Comparison of ENCODE assay signal across 9 cellular contexts in the genomic region with DNA sequence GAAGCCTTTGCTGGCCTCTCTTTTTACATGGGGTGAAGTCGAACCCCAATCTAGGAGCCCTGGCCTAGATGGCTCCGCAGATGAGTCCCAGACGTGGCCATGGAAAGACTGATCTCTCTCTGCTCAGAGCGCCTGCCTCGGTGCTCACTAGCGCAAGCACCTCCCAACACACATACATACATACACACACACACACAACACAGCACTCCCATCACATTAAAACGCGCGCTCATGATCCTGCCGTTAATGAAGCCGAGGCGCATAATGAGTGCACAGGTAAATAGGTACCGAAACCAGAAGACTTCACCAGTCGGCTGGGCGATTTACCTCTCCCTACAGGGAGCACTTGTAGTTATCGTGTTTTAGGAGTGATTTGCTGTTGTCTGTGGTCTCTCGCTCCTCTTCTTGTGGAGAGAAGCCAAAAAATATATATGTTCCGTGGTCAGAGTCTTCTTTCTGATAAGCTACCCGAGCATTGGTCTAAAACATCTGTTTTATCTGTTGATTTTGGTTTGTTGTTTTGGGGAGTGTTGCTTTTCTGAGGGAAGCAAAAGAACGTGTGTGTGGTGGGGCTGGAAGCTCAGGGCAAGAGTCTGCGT.
A peak's percentile ranks its signal among the peaks of the same experiment; 100 is the strongest.
DNase-seq lines count a peak whose midpoint lies in the region; ATAC-seq, FAIRE-seq and TF ChIP-seq lines count a peak whose summit lies in the region.
"Had no signal": no experiment of that assay in that cellular context is flagged by ENCODE, and none has a peak within 500 bp of the region (broad histone marks: within the 10 kb centered on the region; RNA-seq: fewer than 3 reads in every experiment).

No MANE protein-coding gene starts in this region.

- no peak overlapping the region for H3K27ac Mint-ChIP-seq in CD8-positive, alpha-beta T cell
- H3K27ac Mint-ChIP-seq in activated CD8-positive, alpha-beta T cell treated with anti-CD3 and anti-CD28 coated beads, Interleukin-2, amount 10 ng/mL, durations not matched to agents 7 days and 5 days, result peak overlapping the region; percentile 78
- H3K27ac Mint-ChIP-seq in immature natural killer cell, result peak overlapping the region in 4 of 6 donors; percentile 18 to 78 (median 44)

- H3K9me3 ChIP-seq in CD8-positive, alpha-beta T cell (ENCODE audit: low read length), result no peaks in the 10 kb centered on the region
- H3K9me3 ChIP-seq in stomach smooth muscle (ENCODE audit: control insufficient read depth in 2 of 2, low read length in 2 of 2), result peaks cover 0 to 3% of the 10 kb centered on the region in 2 donors

- no peak for FAIRE-seq in frontal cortex (lab: Jason Lieb, UNC)

- peak; percentile 19 for ATAC-seq in CD8-positive, alpha-beta T cell
- ATAC-seq in GM19438 (IDR thresholded peaks at IDR 0.05; ENCODE audit: low read depth, unreplicated experiment) (peak; percentile 15), HG03520 (IDR thresholded peaks at IDR 0.05; ENCODE audit: unreplicated experiment) (peak; percentile 15)
- ATAC-seq in activated CD8-positive, alpha-beta T cell treated with anti-CD3 and anti-CD28 coated beads, Interleukin-2, amount 10 ng/mL, durations not matched to agents 7 days and 5 days, result peak; percentile 21

- H3K9me3 Mint-ChIP-seq in CD8-positive, alpha-beta T cell, result no peaks in the 10 kb centered on the region
- no peaks in the 10 kb centered on the region for H3K9me3 Mint-ChIP-seq in activated CD8-positive, alpha-beta T cell treated with anti-CD3 and anti-CD28 coated beads, Interleukin-2, amount 10 ng/mL, durations not matched to agents 7 days and 5 days (ENCODE audit: insufficient read depth)
- peaks cover 0 to 46% (median 8%) of the 10 kb centered on the region in 6 donors for H3K9me3 Mint-ChIP-seq in immature natural killer cell

- H3K4me3 ChIP-seq in CD8-positive, alpha-beta T cell (ENCODE audit: low read depth, low read length), result peak overlapping the region; percentile 34
- H3K4me3 ChIP-seq in stomach smooth muscle (ENCODE audit: low read length in 2 of 2), result peak overlapping the region; percentile 54 to 64

- H3K9ac ChIP-seq in stomach smooth muscle (ENCODE audit: low read length in 2 of 2), result peak overlapping the region in 1 of 2 donors; percentile 28

- CTCF ChIA-PET in CD8-positive, alpha-beta T cell (lab: Charles Lee), result interaction anchor here (0.5 to 2.0 kb wide), 3 partner anchors 15 to 894 kb away, joined by 4 to 10 read pairs (median 7); no protein-coding TSS in a partner anchor
- CTCF ChIA-PET in activated CD8-positive, alpha-beta T cell treated with anti-CD3 and anti-CD28 coated beads, Interleukin-2, amount 10 ng/mL, durations not matched to agents 7 days and 5 days (lab: Charles Lee), result interaction anchor here (0.7 to 1.8 kb wide), 6 partner anchors 10 to 21 kb away, joined by 3 to 16 read pairs (median 3); no protein-coding TSS in a partner anchor
- CTCF ChIA-PET in RWPE1 (lab: Yijun Ruan, JAX), result interaction anchor here (0.5 to 1.0 kb wide), 3 partner anchors 15 to 917 kb away, joined by 3 to 4 read pairs (median 3); no protein-coding TSS in a partner anchor

- no peak for DNase-seq in CD8-positive, alpha-beta T cell
- no peak for DNase-seq in activated CD8-positive, alpha-beta T cell treated with anti-CD3 and anti-CD28 coated beads, Interleukin-2, amount 10 ng/mL, durations not matched to agents 7 days and 5 days
- DNase-seq in immature natural killer cell (no peak), frontal cortex (ENCODE audit: low spot score in 2 of 2) (no peak), RWPE1 (ENCODE audit: low spot score) (no peak)
- DNase-seq: left cardiac atrium had no signal

- H3K4me1 Mint-ChIP-seq in CD8-positive, alpha-beta T cell (ENCODE audit: low read depth), result peaks cover 26% of the 10 kb centered on the region
- H3K4me1 Mint-ChIP-seq in activated CD8-positive, alpha-beta T cell treated with anti-CD3 and anti-CD28 coated beads, Interleukin-2, amount 10 ng/mL, durations not matched to agents 7 days and 5 days (ENCODE audit: low read depth), result peaks cover 33% of the 10 kb centered on the region
- H3K4me1 Mint-ChIP-seq in immature natural killer cell, result peaks cover 32 to 42% of the 10 kb centered on the region in 2 donors

- POLR2A ChIA-PET in CD8-positive, alpha-beta T cell (lab: Charles Lee), result no interaction called here
- POLR2A ChIA-PET in activated CD8-positive, alpha-beta T cell treated with anti-CD3 and anti-CD28 coated beads, Interleukin-2, amount 10 ng/mL, durations not matched to agents 7 days and 5 days (lab: Charles Lee), result no interaction called here
- POLR2A ChIA-PET in RWPE1 (lab: Yijun Ruan, JAX; ENCODE audit: low non-redundant PET), result no interaction called here

- intact Hi-C loops in CD8-positive, alpha-beta T cell (cut with DNase I, micrococcal nuclease), result loop anchor here in 1 of 2 experiments (5.0 kb wide), 1 partner anchor 408 kb away; a partner anchor contains a TSS

- H3K27ac ChIP-seq in CD8-positive, alpha-beta T cell (ENCODE audit: low read depth, low read length), result no peak overlapping the region
- H3K27ac ChIP-seq in stomach smooth muscle (ENCODE audit: low read length), result no peak overlapping the region
- no peak overlapping the region for H3K27ac ChIP-seq in RWPE1

- H3K36me3 Mint-ChIP-seq in CD8-positive, alpha-beta T cell, result no peaks in the 10 kb centered on the region
- H3K36me3 Mint-ChIP-seq in activated CD8-positive, alpha-beta T cell treated with anti-CD3 and anti-CD28 coated beads, Interleukin-2, amount 10 ng/mL, durations not matched to agents 7 days and 5 days (ENCODE audit: low read depth), result peaks cover 21% of the 10 kb centered on the region
- H3K36me3 Mint-ChIP-seq in immature natural killer cell, result no peaks in the 10 kb centered on the region

- H3K36me3 ChIP-seq in CD8-positive, alpha-beta T cell (ENCODE audit: insufficient read depth, low read length), result no peaks in the 10 kb centered on the region
- no peaks in the 10 kb centered on the region for H3K36me3 ChIP-seq in stomach smooth muscle (ENCODE audit: control insufficient read depth in 2 of 2, insufficient read depth in 2 of 2, low read length in 2 of 2)

- peaks cover 60% of the 10 kb centered on the region for H3K27me3 ChIP-seq in CD8-positive, alpha-beta T cell (ENCODE audit: insufficient read depth, low read length)
- peaks cover 80 to 94% of the 10 kb centered on the region in 2 donors for H3K27me3 ChIP-seq in stomach smooth muscle (ENCODE audit: control insufficient read depth in 1 of 2, insufficient read depth in 2 of 2, low read length in 2 of 2)

- peaks cover 79% of the 10 kb centered on the region for H3K27me3 Mint-ChIP-seq in CD8-positive, alpha-beta T cell (ENCODE audit: low read depth)
- H3K27me3 Mint-ChIP-seq in activated CD8-positive, alpha-beta T cell treated with anti-CD3 and anti-CD28 coated beads, Interleukin-2, amount 10 ng/mL, durations not matched to agents 7 days and 5 days (ENCODE audit: low read depth), result peaks cover 76% of the 10 kb centered on the region
- H3K27me3 Mint-ChIP-seq in immature natural killer cell (ENCODE audit: low read depth in 3 of 3), result peaks cover 67 to 81% (median 68%) of the 10 kb centered on the region in 3 donors

- no peak for TF ChIP-seq CTCF in CD8-positive, alpha-beta T cell (IDR thresholded peaks at IDR 0.05)
- no peak for TF ChIP-seq CTCF in RWPE1 (conservative IDR thresholded peaks at IDR 0.05; ENCODE audit: low read depth)

- peak overlapping the region; percentile 71 for H3K4me3 Mint-ChIP-seq in CD8-positive, alpha-beta T cell
- peak overlapping the region; percentile 70 for H3K4me3 Mint-ChIP-seq in activated CD8-positive, alpha-beta T cell treated with anti-CD3 and anti-CD28 coated beads, Interleukin-2, amount 10 ng/mL, durations not matched to agents 7 days and 5 days
- H3K4me3 Mint-ChIP-seq in immature natural killer cell, result peak overlapping the region; percentile 66 to 82 (median 74)

- H3K4me1 ChIP-seq in CD8-positive, alpha-beta T cell (ENCODE audit: insufficient read depth, low read length), result peaks cover 18% of the 10 kb centered on the region
- peaks cover 19% of the 10 kb centered on the region for H3K4me1 ChIP-seq in stomach smooth muscle (ENCODE audit: control insufficient read depth, insufficient read depth, low read length)
